In genomic region chr7:150330211-150330885, GRCh38 we compare ENCODE assay signal across 17 cellular contexts. TPM values are rescaled to one million over a fixed set of nuclear protein-coding genes. Genes with fewer than 3 reads are reported as not detected.
"Had no signal": no experiment of that assay in that cellular context is flagged by ENCODE, and none has a peak within 500 bp of the region (broad histone marks: within the 10 kb centered on the region; RNA-seq: fewer than 3 reads in every experiment).

No MANE protein-coding gene starts in this region.

- ATAC-seq: activated CD8-positive, alpha-beta T cell treated with anti-CD3 and anti-CD28 coated beads for 36 hours; activated T-cell treated with anti-CD3 and anti-CD28 coated beads, Interleukin-2, amount 50 U/mL, for 4 hours; effector memory CD8-positive, alpha-beta T cell; foreskin keratinocyte had no signal

- H3K9me3 ChIP-seq: prostate gland, spleen, stomach, vagina had no signal

- H3K27me3 Mint-ChIP-seq: activated CD8-positive, alpha-beta T cell treated with anti-CD3 and anti-CD28 coated beads for 36 hours; dendritic cell treated with granulocyte-macrophage colony-stimulating factor and Interleukin-4, amounts not matched to agents 40 ng/mL and 50 ng/mL, for 4 days; effector memory CD8-positive, alpha-beta T cell had no signal

- H3K4me3 ChIP-seq: prostate gland, spleen, stomach, vagina had no signal

- H3K4me1 ChIP-seq: foreskin keratinocyte, prostate gland had no signal

- FAIRE-seq: astrocyte, bronchial epithelial cell had no signal

- H3K27me3 ChIP-seq: foreskin keratinocyte, spleen, stomach, vagina had no signal

- H3K36me3 ChIP-seq: prostate gland, vagina had no signal

- DNase-seq: activated CD4-positive, alpha-beta T cell treated with anti-CD3 and anti-CD28 coated beads for 48 hours; activated CD8-positive, alpha-beta T cell treated with anti-CD3 and anti-CD28 coated beads for 36 hours; activated effector memory CD4-positive, alpha-beta T cell treated with Interleukin-2 at 50 U/mL for 16 hours; activated naive CD4-positive, alpha-beta T cell treated with anti-CD3 and anti-CD28 coated beads, Interleukin-2, amount 50 U/mL, for 16 hours; activated T-cell treated with anti-CD3 and anti-CD28 coated beads, Interleukin-2, amount 50 U/mL, for 4 hours; effector memory CD8-positive, alpha-beta T cell; foreskin keratinocyte; glutamatergic neuron; nephron progenitor cell; spleen; stomach; T-helper 2 cell had no signal

- H3K27ac Mint-ChIP-seq: activated CD8-positive, alpha-beta T cell treated with anti-CD3 and anti-CD28 coated beads for 36 hours; dendritic cell treated with granulocyte-macrophage colony-stimulating factor and Interleukin-4, amounts not matched to agents 40 ng/mL and 50 ng/mL, for 4 days; effector memory CD8-positive, alpha-beta T cell; nephron progenitor cell had no signal

- H3K27ac ChIP-seq: foreskin keratinocyte, prostate gland, spleen, stomach, vagina had no signal

- H3K4me3 Mint-ChIP-seq: activated CD8-positive, alpha-beta T cell treated with anti-CD3 and anti-CD28 coated beads for 36 hours; activated T-cell treated with anti-CD3 and anti-CD28 coated beads, Interleukin-2, amount 50 U/mL, for 4 hours; dendritic cell treated with granulocyte-macrophage colony-stimulating factor and Interleukin-4, amounts not matched to agents 40 ng/mL and 50 ng/mL, for 4 days; effector memory CD8-positive, alpha-beta T cell; nephron progenitor cell had no signal

- H3K9me3 Mint-ChIP-seq: activated CD8-positive, alpha-beta T cell treated with anti-CD3 and anti-CD28 coated beads for 36 hours; activated T-cell treated with anti-CD3 and anti-CD28 coated beads, Interleukin-2, amount 50 U/mL, for 4 hours; dendritic cell treated with granulocyte-macrophage colony-stimulating factor and Interleukin-4, amounts not matched to agents 40 ng/mL and 50 ng/mL, for 4 days; effector memory CD8-positive, alpha-beta T cell; nephron progenitor cell had no signal

RNA-seq across cellular contexts. Expression of gene RARRES2, which starts 11.1 kb away (rescaled TPM):
- total RNA-seq: activated CD8-positive, alpha-beta T cell treated with anti-CD3 and anti-CD28 coated beads for 36 hours; foreskin keratinocyte had no signal
- polyA plus RNA-seq: foreskin keratinocyte had no signal
